In genomic region chr5:57453728-57454127, GRCh38 we compare ENCODE assay signal across 27 cellular contexts. TPM values are rescaled to one million over a fixed set of nuclear protein-coding genes. Genes with fewer than 3 reads are reported as not detected.
"Had no signal": no experiment of that assay in that cellular context is flagged by ENCODE, and none has a peak within 500 bp of the region (broad histone marks: within the 10 kb centered on the region; RNA-seq: fewer than 3 reads in every experiment).

No MANE protein-coding gene starts in this region.

- H3K4me3 ChIP-seq: esophagus squamous epithelium, gastroesophageal sphincter, heart left ventricle, mucosa of descending colon, neural progenitor cell, sigmoid colon, smooth muscle cell had no signal

- H3K36me3 ChIP-seq: esophagus squamous epithelium, gastroesophageal sphincter, heart left ventricle, neural progenitor cell, sigmoid colon had no signal

- H3K27me3 ChIP-seq: esophagus squamous epithelium, gastroesophageal sphincter, heart left ventricle, neural progenitor cell, sigmoid colon had no signal

- ATAC-seq: gastroesophageal sphincter; heart left ventricle; left cardiac atrium; mucosa of descending colon; naive thymus-derived CD4-positive, alpha-beta T cell; stimulated activated naive B cell treated with anti-CD40 and anti-IgM and Interleukin-4, amounts not matched to agents 10 μg/mL and 1 μg/mL and 100 μg/mL, for 72 hours had no signal

- H3K9me3 ChIP-seq: esophagus squamous epithelium, gastroesophageal sphincter, heart left ventricle, mucosa of descending colon, sigmoid colon had no signal

- H3K27ac ChIP-seq: gastroesophageal sphincter, heart left ventricle, neural progenitor cell had no signal

- DNase-seq: activated CD4-positive, alpha-beta memory T cell treated with anti-CD3 and anti-CD28 coated beads for 36 hours; activated CD4-positive, alpha-beta T cell treated with anti-CD3 and anti-CD28 coated beads for 48 hours; activated CD4-positive, CD25-positive, alpha-beta regulatory T cell; activated naive CD4-positive, alpha-beta T cell treated with anti-CD3 and anti-CD28 coated beads for 36 hours; activated naive CD8-positive, alpha-beta T cell treated with anti-CD3 and anti-CD28 coated beads, Interleukin-2, amount 10 ng/mL, durations not matched to agents 7 days and 5 days; activated T-cell treated with anti-CD3 and anti-CD28 coated beads, Interleukin-2, amount 50 U/mL, for 48 hours; amniotic stem cell; cerebellar nuclear complex; cortex of kidney; endodermal cell; esophagus squamous epithelium; heart left ventricle; islet precursor cell; left cardiac atrium; mucosa of descending colon; naive thymus-derived CD4-positive, alpha-beta T cell; posterior cingulate gyrus; sigmoid colon; stimulated activated CD4-positive, alpha-beta T cell treated with anti-CD3 and anti-CD28 coated beads, Interleukin-15, amount 100 ng/mL, for 24 hours; stimulated activated CD8-positive, alpha-beta memory T cell treated with anti-CD3 and anti-CD28 coated beads, Interleukin-4, amount 100 ng/mL, for 48 hours; stimulated activated naive B cell treated with anti-CD40 and anti-IgM and Interleukin-4, amounts not matched to agents 10 μg/mL and 1 μg/mL and 100 μg/mL, for 72 hours; T-helper 9 cell had no signal

RNA-seq across cellular contexts. Expression of gene ACTBL2, which starts 28.9 kb away (rescaled TPM):
- total RNA-seq: activated CD4-positive, alpha-beta memory T cell treated with anti-CD3 and anti-CD28 coated beads for 36 hours; activated naive CD4-positive, alpha-beta T cell treated with anti-CD3 and anti-CD28 coated beads for 36 hours; activated naive CD8-positive, alpha-beta T cell treated with anti-CD3 and anti-CD28 coated beads, Interleukin-2, amount 10 ng/mL, durations not matched to agents 7 days and 5 days; endodermal cell; esophagus squamous epithelium; left cardiac atrium; liver; mucosa of descending colon; naive thymus-derived CD4-positive, alpha-beta T cell; sigmoid colon; T-helper 1 cell treated with Interleukin-12 subunit alpha and Interleukin-12 subunit beta and Interleukin-4 antibody, amounts not matched to agents 30 ng/mL and 1 ng/mL, for 36 hours had no signal
- polyA plus RNA-seq: heart left ventricle; liver; naive thymus-derived CD4-positive, alpha-beta T cell; sigmoid colon had no signal
